In genomic region chr1:223849352-223849751, GRCh38 we compare ENCODE assay signal across 24 cellular contexts. TPM values are rescaled to one million over a fixed set of nuclear protein-coding genes. Genes with fewer than 3 reads are reported as not detected.
DNase-seq lines count a peak whose midpoint lies in the region; ATAC-seq, FAIRE-seq and TF ChIP-seq lines count a peak whose summit lies in the region.
"Had no signal": no experiment of that assay in that cellular context is flagged by ENCODE, and none has a peak within 500 bp of the region (broad histone marks: within the 10 kb centered on the region; RNA-seq: fewer than 3 reads in every experiment).

No MANE protein-coding gene starts in this region.

- peak overlapping the region; percentile 22 for H2AFZ ChIP-seq in OCI-LY3 (ENCODE audit: low read depth, low read length)
- H2AFZ ChIP-seq: neural progenitor cell had no signal

- FAIRE-seq in RCC 7860 (lab: Jason Lieb, UNC), result no peak

- peaks cover 9% of the 10 kb centered on the region for H3K9me3 Mint-ChIP-seq in activated CD4-positive, alpha-beta T cell treated with anti-CD3 and anti-CD28 coated beads, Interleukin-2, amount 10 ng/mL, durations not matched to agents 24 days and 14 days
- H3K9me3 Mint-ChIP-seq: activated B cell treated with CpG ODN at 0.5 μM for 24 hours; activated CD8-positive, alpha-beta T cell treated with anti-CD3 and anti-CD28 coated beads for 36 hours; activated naive CD4-positive, alpha-beta T cell treated with anti-CD3 and anti-CD28 coated beads, Interleukin-2, amount 50 U/mL, for 24 hours; neural progenitor cell had no signal

- H3K27me3 ChIP-seq in OCI-LY3 (ENCODE audit: low read depth, low read length), result no peaks in the 10 kb centered on the region
- H3K27me3 ChIP-seq: neural progenitor cell, stomach, upper lobe of left lung had no signal

- peak overlapping the region; percentile 64 for H3K4me2 ChIP-seq in OCI-LY3 (ENCODE audit: low read length)
- H3K4me2 ChIP-seq: neural progenitor cell had no signal

- H3K4me3 ChIP-seq in GM12865 (ENCODE audit: low read depth, low read length), result no peak overlapping the region
- peak overlapping the region; percentile 48 for H3K4me3 ChIP-seq in OCI-LY3 (ENCODE audit: low read length)
- H3K4me3 ChIP-seq: left ventricle myocardium inferior, mucosa of descending colon, neural progenitor cell, skin epidermis, stomach had no signal

- ATAC-seq in GM19395 (IDR thresholded peaks at IDR 0.05; ENCODE audit: unreplicated experiment) (peak; percentile 19), HG02981 (IDR thresholded peaks at IDR 0.05; ENCODE audit: unreplicated experiment) (peak; percentile 20)
- ATAC-seq: activated CD8-positive, alpha-beta T cell treated with anti-CD3 and anti-CD28 coated beads for 36 hours; activated T-cell treated with anti-CD3 and anti-CD28 coated beads, Interleukin-2, amount 50 U/mL, for 4 hours; HCT116; mucosa of descending colon had no signal

- H3K4me3 Mint-ChIP-seq in activated CD4-positive, alpha-beta T cell treated with anti-CD3 and anti-CD28 coated beads, Interleukin-2, amount 10 ng/mL, durations not matched to agents 24 days and 14 days, result no peak overlapping the region
- H3K4me3 Mint-ChIP-seq: activated B cell treated with CpG ODN at 0.5 μM for 24 hours; activated CD8-positive, alpha-beta T cell treated with anti-CD3 and anti-CD28 coated beads for 36 hours; activated naive CD4-positive, alpha-beta T cell treated with anti-CD3 and anti-CD28 coated beads, Interleukin-2, amount 50 U/mL, for 24 hours; activated T-cell treated with anti-CD3 and anti-CD28 coated beads, Interleukin-2, amount 50 U/mL, for 4 hours; neural progenitor cell had no signal

- H3K4me1 Mint-ChIP-seq in activated CD4-positive, alpha-beta T cell treated with anti-CD3 and anti-CD28 coated beads, Interleukin-2, amount 10 ng/mL, durations not matched to agents 24 days and 14 days, result peaks cover 25% of the 10 kb centered on the region

- H3K36me3 Mint-ChIP-seq in activated CD4-positive, alpha-beta T cell treated with anti-CD3 and anti-CD28 coated beads, Interleukin-2, amount 10 ng/mL, durations not matched to agents 24 days and 14 days (ENCODE audit: low read depth), result no peaks in the 10 kb centered on the region
- H3K36me3 Mint-ChIP-seq: activated naive CD4-positive, alpha-beta T cell treated with anti-CD3 and anti-CD28 coated beads, Interleukin-2, amount 50 U/mL, for 24 hours; neural progenitor cell had no signal

- intact Hi-C loops in activated CD4-positive, alpha-beta T cell treated with anti-CD3 and anti-CD28 coated beads, Interleukin-2, amount 10 ng/mL, durations not matched to agents 24 days and 14 days (cut with micrococcal nuclease), result loop anchor here (5.0 kb wide), 3 partner anchors 263 to 1137 kb away; partner anchors contain the start of genes AIDA, BROX, FBXO28 and WDR26

- DNase-seq in GM12865 (ENCODE audit: low read depth) (peak; percentile 76), RCC 7860 (ENCODE audit: low spot score) (no peak)
- DNase-seq in activated CD8-positive, alpha-beta memory T cell treated with anti-CD3 and anti-CD28 coated beads, Interleukin-2, amount 50 U/mL, for 4 hours, result no peak
- DNase-seq in activated naive CD4-positive, alpha-beta T cell treated with anti-CD3 and anti-CD28 coated beads, Interleukin-2, amount 50 U/mL, for 16 hours, result no peak
- DNase-seq in activated CD4-positive, alpha-beta T cell treated with anti-CD3 and anti-CD28 coated beads, Interleukin-2, amount 10 ng/mL, durations not matched to agents 24 days and 14 days, result no peak
- DNase-seq: activated B cell treated with CpG ODN at 0.5 μM for 24 hours; activated CD8-positive, alpha-beta T cell treated with anti-CD3 and anti-CD28 coated beads for 36 hours; activated T-cell treated with anti-CD3 and anti-CD28 coated beads, Interleukin-2, amount 50 U/mL, for 4 hours; COR-L47; KBM-7; left ventricle myocardium inferior; mucosa of descending colon; NCI-H1105; NCI-H2227 treated with DMSO at 0.1 percent for 48 hours; stimulated activated CD4-positive, alpha-beta T cell treated with anti-CD3 and anti-CD28 coated beads, Interleukin-2, amount 100 ng/mL, for 48 hours; stomach; upper lobe of left lung had no signal

- no peaks in the 10 kb centered on the region for H3K36me3 ChIP-seq in OCI-LY3 (replicated peaks; ENCODE audit: low read depth, low read length)
- H3K36me3 ChIP-seq: left ventricle myocardium inferior, neural progenitor cell, stomach, upper lobe of left lung had no signal

- H3K27me3 Mint-ChIP-seq in activated CD4-positive, alpha-beta T cell treated with anti-CD3 and anti-CD28 coated beads, Interleukin-2, amount 10 ng/mL, durations not matched to agents 24 days and 14 days, result peaks cover 7% of the 10 kb centered on the region
- H3K27me3 Mint-ChIP-seq: activated B cell treated with CpG ODN at 0.5 μM for 24 hours; activated CD8-positive, alpha-beta T cell treated with anti-CD3 and anti-CD28 coated beads for 36 hours; activated naive CD4-positive, alpha-beta T cell treated with anti-CD3 and anti-CD28 coated beads, Interleukin-2, amount 50 U/mL, for 24 hours had no signal

- H3K9me3 ChIP-seq in OCI-LY3 (ENCODE audit: insufficient read depth, low read length), result no peaks in the 10 kb centered on the region
- H3K9me3 ChIP-seq: left ventricle myocardium inferior, mucosa of descending colon, stomach, upper lobe of left lung had no signal

- no peak overlapping the region for H3K9ac ChIP-seq in OCI-LY3 (ENCODE audit: low read length)
- H3K9ac ChIP-seq: neural progenitor cell had no signal

- peaks cover 18% of the 10 kb centered on the region for H3K4me1 ChIP-seq in OCI-LY3 (ENCODE audit: low read length)
- H3K4me1 ChIP-seq: neural progenitor cell had no signal

- no peak overlapping the region for H3K27ac ChIP-seq in OCI-LY3 (ENCODE audit: low read length)
- H3K27ac ChIP-seq: left ventricle myocardium inferior, neural progenitor cell, skin epidermis, stomach, upper lobe of left lung had no signal

- no peak overlapping the region for H3K27ac Mint-ChIP-seq in activated CD4-positive, alpha-beta T cell treated with anti-CD3 and anti-CD28 coated beads, Interleukin-2, amount 10 ng/mL, durations not matched to agents 24 days and 14 days
- H3K27ac Mint-ChIP-seq: activated CD8-positive, alpha-beta T cell treated with anti-CD3 and anti-CD28 coated beads for 36 hours; activated naive CD4-positive, alpha-beta T cell treated with anti-CD3 and anti-CD28 coated beads, Interleukin-2, amount 50 U/mL, for 24 hours; neural progenitor cell had no signal

- peaks cover 5% of the 10 kb centered on the region for H4K20me1 ChIP-seq in OCI-LY3 (ENCODE audit: insufficient read depth, low read length)

- peaks cover 14% of the 10 kb centered on the region for H3K79me2 ChIP-seq in OCI-LY3 (ENCODE audit: low read length)

- TF ChIP-seq CTCF in GM12865 (IDR thresholded peaks at IDR 0.05; ENCODE audit: insufficient read depth, low read depth, low read length, missing control alignments) (no peak), OCI-LY3 (IDR thresholded peaks at IDR 0.05; ENCODE audit: low read depth, low read length) (no peak)

RNA-seq across cellular contexts. Expression of gene TP53BP2, which starts 3.6 kb away (rescaled TPM):
- 37.1 and 47.7 TPM in 2 replicates for total RNA-seq in activated CD4-positive, alpha-beta T cell treated with anti-CD3 and anti-CD28 coated beads, Interleukin-2, amount 10 ng/mL, durations not matched to agents 24 days and 14 days
